7 cellular contexts compared by ENCODE assay signal in genomic region chr5:1789446-1789837, GRCh38. TPM values are rescaled to one million over a fixed set of nuclear protein-coding genes. Genes with fewer than 3 reads are reported as not detected.
DNase-seq lines count a peak whose midpoint lies in the region; ATAC-seq, FAIRE-seq and TF ChIP-seq lines count a peak whose summit lies in the region.
"Not testable (repeated sequence)": the region's sequence is repeated elsewhere in the genome, so short reads cannot be mapped to it uniquely, and the experiment has no call there.

No MANE protein-coding gene starts in this region.

- H2AK5ac ChIP-seq in IMR-90 (ENCODE audit: low read depth, low read length), result 0 out of 2 replicates have a peak overlapping the region, but pooled peaks have one; percentile 13

- dilution Hi-C loops in IMR-90 (cut with HindIII; ENCODE audit: low sequenced_read_pairs, unreplicated experiment), result not testable (repeated sequence)

- WGBS in IMR-90 (ENCODE audit: extremely low coverage in 2 of 2, insufficient read length in 1 of 2), 2 experiments, result no CpG with 5 or more reads among the region's 3 CpGs
- WGBS in GM12878 (ENCODE audit: insufficient coverage, insufficient replicate concordance, low lambda C conversion rate, missing lambda C conversion rate), result 76% methylated on average over 3 of the region's 3 CpGs

- not testable (repeated sequence) for BruUV-seq in IMR-90 (replicated peaks; lab: Mats Ljungman, UMichigan); GM12878 (replicated peaks; lab: Mats Ljungman, UMichigan)

- H3K4me1 ChIP-seq in IMR-90 (ENCODE audit: control insufficient read depth, insufficient read depth, low read length) (peaks cover 20% of the 10 kb centered on the region), GM12878 (ENCODE audit: control insufficient read depth, insufficient read depth, low read length) (peaks cover 59% of the 10 kb centered on the region), fibroblast of lung (ENCODE audit: control insufficient read depth, extremely low read depth, insufficient read depth, low read length) (peaks cover 19% of the 10 kb centered on the region)
- H3K4me1 ChIP-seq in SJCRH30, result not testable (repeated sequence)

- DNase-seq in Daoy (ENCODE audit: low read depth) (peak; percentile 54), IMR-90 (peak; percentile 90), SJCRH30 (peak; percentile 69 to 74), fibroblast of lung (ENCODE audit: low read depth in 2 of 2) (peak; percentile 78 to 88), myocyte (ENCODE audit: low read depth) (peak; percentile 11)
- DNase-seq in activated CD4-positive, alpha-beta memory T cell treated with anti-CD3 and anti-CD28 coated beads for 36 hours, result peak; percentile 59
- DNase-seq in GM12878 (ENCODE audit: low read depth, low spot score), result not testable (repeated sequence)

- H2AFZ ChIP-seq in IMR-90 (replicated peaks; ENCODE audit: low read length, poor library complexity), result not testable (repeated sequence)
- H2AFZ ChIP-seq in GM12878 (ENCODE audit: control insufficient read depth, low read depth, low read length), result peak overlapping the region; percentile 48; the same call in 1 of the 2 replicates
- H2AFZ ChIP-seq in fibroblast of lung (ENCODE audit: low read length), result peak overlapping the region; percentile 74

- H3K27ac Mint-ChIP-seq in activated CD4-positive, alpha-beta memory T cell treated with anti-CD3 and anti-CD28 coated beads for 36 hours, result peak overlapping the region; percentile 47

- peak overlapping the region; percentile 46; the same call in 1 of the 2 replicates for H4K5ac ChIP-seq in IMR-90 (ENCODE audit: low read depth, low read length)

- peak overlapping the region; percentile 91 for H2BK5ac ChIP-seq in IMR-90 (ENCODE audit: low read depth, low read length, poor library complexity, severe bottlenecking)

- H3K9me3 Mint-ChIP-seq in activated CD4-positive, alpha-beta memory T cell treated with anti-CD3 and anti-CD28 coated beads for 36 hours, result not testable (repeated sequence)

- H4K8ac ChIP-seq in IMR-90 (ENCODE audit: low read depth in 2 of 2, low read length in 2 of 2), result peak overlapping the region; percentile 9 to 77; a peak in 3 of 4 replicates

- in situ Hi-C loops in IMR-90 (cut with MboI; ENCODE audit: low sequenced_read_pairs), result loop anchor here (25.0 kb wide), 1 partner anchor 827 kb away; no protein-coding TSS in a partner anchor
- in situ Hi-C loops in GM12878 (cut with MboI), result not testable (repeated sequence)

- H3K9me1 ChIP-seq in IMR-90 (ENCODE audit: insufficient read depth, low read length), result not testable (repeated sequence)

- not testable (repeated sequence) for TF ChIP-seq RAD21 in IMR-90 (IDR thresholded peaks at IDR 0.05; ENCODE audit: low read length); GM12878 (IDR thresholded peaks at IDR 0.05; ENCODE audit: insufficient read depth, low read depth, low read length)

- peak overlapping the region; percentile 73 for H3K56ac ChIP-seq in IMR-90 (ENCODE audit: extremely low read depth, insufficient read depth, low read length)

- H3K4me2 ChIP-seq in IMR-90 (ENCODE audit: low read depth, low read length) (peak overlapping the region; percentile 74), GM12878 (ENCODE audit: control insufficient read depth, insufficient read depth) (peak overlapping the region; percentile 70), fibroblast of lung (ENCODE audit: extremely low read depth, insufficient read depth, low read length) (peak overlapping the region; percentile 75)

- H3K14ac ChIP-seq in IMR-90 (replicated peaks; ENCODE audit: low read depth, low read length), result peak overlapping the region; percentile 61; the same call in 1 of the 2 replicates

- TF ChIP-seq EP300 in GM12878 (IDR thresholded peaks at IDR 0.05; ENCODE audit: borderline replicate concordance in 1 of 2, control insufficient read depth in 1 of 2, low read depth in 2 of 2, low read length in 2 of 2), result not testable (repeated sequence)

- not testable (repeated sequence) for H4K20me1 ChIP-seq in IMR-90 (ENCODE audit: insufficient read depth, low read length); GM12878 (ENCODE audit: control insufficient read depth, insufficient read depth); fibroblast of lung (ENCODE audit: control insufficient read depth, extremely low read depth, insufficient read depth, low read length)

- H3K79me2 ChIP-seq in GM12878 (ENCODE audit: control insufficient read depth, insufficient read depth, low read length); fibroblast of lung (ENCODE audit: control insufficient read depth, insufficient read depth, low read length): not testable (repeated sequence)

- H3K4me3 Mint-ChIP-seq in activated CD4-positive, alpha-beta memory T cell treated with anti-CD3 and anti-CD28 coated beads for 36 hours, result not testable (repeated sequence)

- not testable (repeated sequence) for TF ChIP-seq CTCF in IMR-90 (conservative IDR thresholded peaks at IDR 0.05; ENCODE audit: low read depth, low read length); GM12878 (IDR thresholded peaks at IDR 0.05 in 2 of 3, conservative IDR thresholded peaks at IDR 0.05 in 1 of 3; ENCODE audit: control insufficient read depth in 2 of 3, extremely low read depth in 1 of 3, insufficient read depth in 1 of 3, low read depth in 3 of 3, low read length in 3 of 3); fibroblast of lung (conservative IDR thresholded peaks at IDR 0.05 in 1 of 2, IDR thresholded peaks at IDR 0.05 in 1 of 2; ENCODE audit: low read depth in 1 of 2, low read length in 2 of 2)

- POLR2A ChIA-PET in IMR-90 (lab: Charles Lee; ENCODE audit: unreplicated experiment), result not testable (repeated sequence)
- POLR2A ChIA-PET in activated CD4-positive, alpha-beta memory T cell treated with anti-CD3 and anti-CD28 coated beads for 36 hours (lab: Charles Lee), result interaction anchor here (1.1 kb wide), 2 partner anchors 10 to 11 kb away, joined by 3 to 4 read pairs; no protein-coding TSS in a partner anchor
- POLR2A ChIA-PET in GM12878 (lab: Charles Lee), result interaction anchor here (1.3 to 1.8 kb wide), 2 partner anchors 11 kb away, joined by 3 to 8 read pairs; partner anchors contain the start of gene MRPL36

- not testable (repeated sequence) for H3K36me3 ChIP-seq in IMR-90 (ENCODE audit: control insufficient read depth, insufficient read depth, low read length); SJCRH30; GM12878 (ENCODE audit: control insufficient read depth in 2 of 2, insufficient read depth in 2 of 2, low read length in 1 of 2); fibroblast of lung (ENCODE audit: control insufficient read depth, insufficient read depth, low read length)

- H4K91ac ChIP-seq in IMR-90 (ENCODE audit: insufficient read depth, low read depth, low read length), result peak overlapping the region; percentile 76

- not testable (repeated sequence) for H3K27me3 ChIP-seq in IMR-90 (ENCODE audit: control insufficient read depth, insufficient read depth, low read length); SJCRH30; GM12878 (replicated peaks in 1 of 2; ENCODE audit: control insufficient read depth in 2 of 2, insufficient read depth in 2 of 2, low read length in 1 of 2); fibroblast of lung (ENCODE audit: control insufficient read depth, insufficient read depth, low read length)

- peaks cover 0 to 22% of the 10 kb centered on the region in 2 experiments; a peak in 3 of 4 replicates for H3K79me1 ChIP-seq in IMR-90 (ENCODE audit: low read depth in 1 of 2, low read length in 2 of 2)

- ATAC-seq in IMR-90 (ENCODE audit: low read depth) (peak; percentile 64), GM12878 (peak; percentile 7)

- intact Hi-C loops in IMR-90 (cut with micrococcal nuclease); activated CD4-positive, alpha-beta memory T cell treated with anti-CD3 and anti-CD28 coated beads for 36 hours (cut with micrococcal nuclease); GM12878 (cut with micrococcal nuclease; ENCODE audit: unreplicated experiment): not testable (repeated sequence)

- H2BK20ac ChIP-seq in IMR-90 (ENCODE audit: low read depth, low read length), result peak overlapping the region; percentile 88

- H3K9ac ChIP-seq in IMR-90 (ENCODE audit: low read depth, low read length), result peak overlapping the region; percentile 24; the same call in 1 of the 2 replicates
- not testable (repeated sequence) for H3K9ac ChIP-seq in GM12878 (ENCODE audit: control insufficient read depth, insufficient read depth, low read length); fibroblast of lung (ENCODE audit: insufficient read depth, low read length)

- CTCF ChIA-PET in IMR-90 (lab: Yijun Ruan, JAX), result interaction anchor here (1.3 kb wide), 1 partner anchor 19 kb away, joined by 3 read pairs; no protein-coding TSS in a partner anchor
- CTCF ChIA-PET in activated CD4-positive, alpha-beta memory T cell treated with anti-CD3 and anti-CD28 coated beads for 36 hours (lab: Charles Lee), result interaction anchor here (1.0 kb wide), 1 partner anchor 54 kb away, joined by 3 read pairs; no protein-coding TSS in a partner anchor
- CTCF ChIA-PET in GM12878 (lab: Yijun Ruan, JAX), result interaction anchor here (1.3 kb wide), 1 partner anchor 19 kb away, joined by 3 read pairs; no protein-coding TSS in a partner anchor

- peaks cover 53% of the 10 kb centered on the region for H3K4me1 Mint-ChIP-seq in activated CD4-positive, alpha-beta memory T cell treated with anti-CD3 and anti-CD28 coated beads for 36 hours (ENCODE audit: low read depth)

- H3K18ac ChIP-seq in IMR-90 (ENCODE audit: low read depth, low read length), result peak overlapping the region; percentile 66; the same call in 1 of the 2 replicates

- H3K36me3 Mint-ChIP-seq in activated CD4-positive, alpha-beta memory T cell treated with anti-CD3 and anti-CD28 coated beads for 36 hours, result not testable (repeated sequence)

- TF ChIP-seq POLR2A in IMR-90 (IDR thresholded peaks at IDR 0.05; ENCODE audit: low read depth, low read length), result peak; percentile 81
- TF ChIP-seq POLR2A in GM12878 (IDR thresholded peaks at IDR 0.05; ENCODE audit: low read depth, low read length), result not testable (repeated sequence)

- 0 out of 3 replicates have a peak overlapping the region, but pooled peaks have one; percentile 64 for H2BK15ac ChIP-seq in IMR-90 (ENCODE audit: low read depth, low read length)

- peak overlapping the region; percentile 23; the same call in 1 of the 2 replicates for H3K4me3 ChIP-seq in IMR-90 (ENCODE audit: insufficient read depth, low read depth, low read length)
- H3K4me3 ChIP-seq in SJCRH30, result peak overlapping the region; percentile 45
- not testable (repeated sequence) for H3K4me3 ChIP-seq in GM12878
- peak overlapping the region in 3 of 4 experiments; percentile 12 to 38 (median 32) for H3K4me3 ChIP-seq in fibroblast of lung (replicated peaks in 1 of 4; ENCODE audit: control extremely low read depth in 1 of 4, insufficient read depth in 1 of 4, low read depth in 3 of 4, low read length in 4 of 4)

- H3K27ac ChIP-seq in IMR-90 (ENCODE audit: insufficient read depth, low read length), result peak overlapping the region; percentile 47
- peak overlapping the region; percentile 36 for H3K27ac ChIP-seq in SJCRH30
- peak overlapping the region; percentile 64; the same call in 1 of the 2 replicates for H3K27ac ChIP-seq in GM12878 (ENCODE audit: control insufficient read depth, insufficient read depth)
- H3K27ac ChIP-seq in fibroblast of lung (ENCODE audit: insufficient read depth, low read length), result peak overlapping the region; percentile 73

- peak overlapping the region; percentile 61 for H3K23ac ChIP-seq in IMR-90 (ENCODE audit: low read depth, low read length)

- not testable (repeated sequence) for H3K27me3 Mint-ChIP-seq in activated CD4-positive, alpha-beta memory T cell treated with anti-CD3 and anti-CD28 coated beads for 36 hours

- FAIRE-seq in GM12878 (lab: Jason Lieb, UNC), result peak; percentile 75

- RAD21 ChIA-PET in GM12878 (lab: Charles Lee; ENCODE audit: unreplicated experiment), result interaction anchor here (1.0 kb wide), 1 partner anchor 23 kb away, joined by 3 read pairs; no protein-coding TSS in a partner anchor

- peak overlapping the region; percentile 79 for H2BK120ac ChIP-seq in IMR-90 (ENCODE audit: low read depth, low read length)

- H2AK9ac ChIP-seq in IMR-90 (replicated peaks; ENCODE audit: low read depth, low read length, poor library complexity), result not testable (repeated sequence)

- not testable (repeated sequence) for H3K9me3 ChIP-seq in IMR-90 (ENCODE audit: control insufficient read depth, insufficient read depth, low read length); SJCRH30 (replicated peaks); GM12878 (replicated peaks; ENCODE audit: control insufficient read depth, insufficient read depth, low read length); fibroblast of lung (ENCODE audit: control insufficient read depth, insufficient read depth, low read depth, low read length)

- SMC1A ChIA-PET in GM12878 (lab: Charles Lee; ENCODE audit: uncharacterized antibody, unreplicated experiment), result interaction anchor here (1.6 kb wide), 1 partner anchor 10 kb away, joined by 4 read pairs; the partner anchor contains the start of gene MRPL36

- H3K4ac ChIP-seq in IMR-90 (ENCODE audit: low read depth, low read length), result peak overlapping the region; percentile 67

RNA-seq across cellular contexts. Expression of gene MRPL36, which starts 10.2 kb away (rescaled TPM):
- total RNA-seq in Daoy (2014; rRNA removed; shearing (Covaris generic)), result 26.6 and 39.9 TPM in 2 replicates
- total RNA-seq in IMR-90 (2012; rRNA removed), result 63.9 and 85.9 TPM in 2 replicates
- 103 and 134 TPM in 2 replicates for polyA plus RNA-seq in IMR-90 (2012; rRNA removed)
- polyA plus RNA-seq in IMR-90 (2012; cell fraction: cytosol; rRNA removed), result 101 and 125 TPM in 2 replicates
- 35.7 and 44.4 TPM in 2 replicates for polyA plus RNA-seq in IMR-90 (2012; cell fraction: nucleus; rRNA removed; ENCODE audit: low replicate concordance)
- 46.9 and 52.5 TPM in 2 replicates for total RNA-seq in SJCRH30 (2014; rRNA removed; shearing (Covaris generic))
- total RNA-seq in activated CD4-positive, alpha-beta memory T cell treated with anti-CD3 and anti-CD28 coated beads for 36 hours, result 10 to 100 TPM; 60.8 to 64.7 TPM
- total RNA-seq in GM12878 (2013; cell fraction: nucleolus; rRNA removed), result 10.8 and 11.5 TPM in 2 replicates
- total RNA-seq in GM12878 (2014; rRNA removed), result 106 and 109 TPM in 2 replicates
- 86.8 and 103 TPM in 2 replicates for total RNA-seq in GM12878 (2014; rRNA removed; fragmentation: Illumina TruSeq; extraction: Trizol)
- total RNA-seq in GM12878 (2021), result 89.2 and 95.9 TPM in 2 replicates
- polyA plus RNA-seq in GM12878 (2011; ENCODE audit: low read depth), result 83.9 TPM
- 93.2 and 130 TPM in 2 replicates for polyA plus RNA-seq in GM12878 (2011; rRNA removed)
- 93.4 and 134 TPM in 2 replicates for polyA plus RNA-seq in GM12878 (2011; cell fraction: cytosol; rRNA removed)
- polyA plus RNA-seq in GM12878 (2011; cell fraction: nucleus; rRNA removed), result 68.3 and 75.4 TPM in 2 replicates
- 82.7 and 85.4 TPM in 2 replicates for polyA plus RNA-seq in GM12878 (2012)
- polyA plus RNA-seq in GM12878 (2014; fragmentation: Illumina TruSeq; extraction: Trizol), result 47.1 and 105 TPM in 2 replicates
- 100 to 1,000 TPM; 510 to 559 TPM for polyA plus RNA-seq in GM12878 (2014; fragmentation: Nextera tagmentation; extraction: Ambion mirVana)
- polyA plus RNA-seq in GM12878 (2014; rRNA removed), result 156 and 175 TPM in 2 replicates
- polyA plus RNA-seq in GM12878 (2016; fragmentation: Nextera tagmentation; extraction: Ambion mirVana), result 100 to 1,000 TPM; 219 to 221 TPM
- 47.8 and 60.0 TPM in 2 replicates for polyA minus RNA-seq in GM12878 (2011; rRNA and poly(A)+ RNA removed)
- polyA minus RNA-seq in GM12878 (2011; cell fraction: cytosol; rRNA and poly(A)+ RNA removed), result 21.2 and 24.9 TPM in 2 replicates
- polyA minus RNA-seq in GM12878 (2011; cell fraction: nucleus; rRNA and poly(A)+ RNA removed), result 29.1 and 36.6 TPM in 2 replicates
- 47.9 and 58.0 TPM in 2 replicates for total RNA-seq in fibroblast of lung
- 54.8 and 76.9 TPM in 2 replicates for polyA plus RNA-seq in fibroblast of lung
- polyA plus RNA-seq in fibroblast of lung (2012), result 88.0 and 126 TPM in 2 replicates
- polyA minus RNA-seq in fibroblast of lung (ENCODE audit: low replicate concordance), result 36.2 and 37.6 TPM in 2 replicates
- total RNA-seq in myocyte, result 26.2 and 26.4 TPM in 2 replicates
- 84.6 TPM for polyA plus RNA-seq in myocyte (2012)

RNA-seq across cellular contexts. Expression of gene NDUFS6, which starts 11.8 kb away (rescaled TPM):
- 72.4 and 74.7 TPM in 2 replicates for total RNA-seq in Daoy (2014; rRNA removed; shearing (Covaris generic))
- total RNA-seq in IMR-90 (2012; rRNA removed) (10.4 and 26.9 TPM in 2 replicates), GM12878 (2014; rRNA removed) (55.3 and 57.1 TPM in 2 replicates), GM12878 (2014; rRNA removed; fragmentation: Illumina TruSeq; extraction: Trizol) (49.5 and 60.4 TPM in 2 replicates), GM12878 (2021) (56.4 and 57.5 TPM in 2 replicates), fibroblast of lung (21.8 and 31.8 TPM in 2 replicates), myocyte (45.0 and 63.0 TPM in 2 replicates)
- polyA plus RNA-seq in IMR-90 (2012; rRNA removed) (69.0 and 119 TPM in 2 replicates), GM12878 (2011; rRNA removed) (35.6 and 38.7 TPM in 2 replicates), GM12878 (2014; fragmentation: Illumina TruSeq; extraction: Trizol) (12.1 and 29.4 TPM in 2 replicates), GM12878 (2014; fragmentation: Nextera tagmentation; extraction: Ambion mirVana) (10 to 100 TPM; 20.7 to 59.0 TPM), GM12878 (2014; rRNA removed) (80.9 and 98.9 TPM in 2 replicates), GM12878 (2016; fragmentation: Nextera tagmentation; extraction: Ambion mirVana) (100 to 1,000 TPM; 195 to 213 TPM), fibroblast of lung (68.5 and 90.8 TPM in 2 replicates)
- polyA plus RNA-seq in IMR-90 (2012; cell fraction: cytosol; rRNA removed), result 70.7 and 121 TPM in 2 replicates
- 19.3 and 45.4 TPM in 2 replicates for polyA plus RNA-seq in IMR-90 (2012; cell fraction: nucleus; rRNA removed; ENCODE audit: low replicate concordance)
- total RNA-seq in SJCRH30 (2014; rRNA removed; shearing (Covaris generic)), result 39.2 and 50.9 TPM in 2 replicates
- 10 to 100 TPM; 38.9 to 39.5 TPM for total RNA-seq in activated CD4-positive, alpha-beta memory T cell treated with anti-CD3 and anti-CD28 coated beads for 36 hours
- 4.4 and 7.1 TPM in 2 replicates for total RNA-seq in GM12878 (2013; cell fraction: nucleolus; rRNA removed)
- polyA plus RNA-seq in GM12878 (2011; ENCODE audit: low read depth), result 14.7 TPM
- 88.2 and 134 TPM in 2 replicates for polyA plus RNA-seq in GM12878 (2011; cell fraction: cytosol; rRNA removed)
- 38.2 and 92.1 TPM in 2 replicates for polyA plus RNA-seq in GM12878 (2011; cell fraction: nucleus; rRNA removed)
- polyA plus RNA-seq in GM12878 (2012), result 47.9 and 84.2 TPM in 2 replicates
- polyA minus RNA-seq in GM12878 (2011; rRNA and poly(A)+ RNA removed), result 11.6 and 15.6 TPM in 2 replicates
- polyA minus RNA-seq in GM12878 (2011; cell fraction: cytosol; rRNA and poly(A)+ RNA removed), result 13.9 and 24.0 TPM in 2 replicates
- polyA minus RNA-seq in GM12878 (2011; cell fraction: nucleus; rRNA and poly(A)+ RNA removed), result 8.9 and 20.6 TPM in 2 replicates
- 93.9 and 146 TPM in 2 replicates for polyA plus RNA-seq in fibroblast of lung (2012)
- 4.0 and 4.2 TPM in 2 replicates for polyA minus RNA-seq in fibroblast of lung (ENCODE audit: low replicate concordance)
- polyA plus RNA-seq in myocyte (2012), result 119 TPM
